1 cellular context compared by ENCODE assay signal in genomic region chr7:132504851-132505250, GRCh38.
TF ChIP-seq lines count a peak whose summit lies in the region.

No MANE protein-coding gene starts in this region.

TF ChIP-seq in SK-N-SH treated with all-trans-retinoic acid at 6 μM for 48 hours, 23 proteins besides CTCF, POLR2A, EP300 and RAD21 (continued from another document):
- no peak for TF ChIP-seq TSHZ2 (CRISPR knock-in tag; IDR thresholded peaks at IDR 0.05)
- TF ChIP-seq ZNF8 (CRISPR knock-in tag; IDR thresholded peaks at IDR 0.05) = no peak
